8 cellular contexts compared by ENCODE assay signal in genomic region chr9:136849038-136849959, GRCh38. TPM values are rescaled to one million over a fixed set of nuclear protein-coding genes. Genes with fewer than 3 reads are reported as not detected.
DNase-seq lines count a peak whose midpoint lies in the region; ATAC-seq, FAIRE-seq and TF ChIP-seq lines count a peak whose summit lies in the region.

PHPT1 (plus strand) TSS chr9:136849409; CDS start chr9:136849431, 22 bp downstream.

- H2AFZ ChIP-seq in IMR-90 (replicated peaks; ENCODE audit: low read length, poor library complexity) (peak within 1 kb of the TSS; percentile 100), endothelial cell of umbilical vein (ENCODE audit: low read depth, low read length) (peak within 1 kb of the TSS; percentile 81)

- H3K9ac ChIP-seq in IMR-90 (ENCODE audit: low read depth, low read length) (peak within 1 kb of the TSS; percentile 95), endothelial cell of umbilical vein (replicated peaks; ENCODE audit: extremely low read depth, insufficient read depth, low read length) (peak within 1 kb of the TSS; percentile 46)

- 0% methylated on average over 9 of the region's 77 CpGs; no CpG with 5 or more reads in 1 of the 2 experiments for WGBS in IMR-90 (ENCODE audit: extremely low coverage in 2 of 2, insufficient read length in 1 of 2), 2 experiments

- H3K23ac ChIP-seq in IMR-90 (ENCODE audit: low read depth, low read length): peak within 1 kb of the TSS; percentile 100

- in situ Hi-C loops in IMR-90 (cut with MboI; ENCODE audit: low sequenced_read_pairs): no loop called here

- dilution Hi-C loops in IMR-90 (cut with HindIII; ENCODE audit: low sequenced_read_pairs, unreplicated experiment): no loop called here
- dilution Hi-C loops in endothelial cell of umbilical vein (cut with MboI; ENCODE audit: extremely low pct_ligation_motif_present, low sequenced_read_pairs): no loop called here

- peak within 1 kb of the TSS; percentile 77 for H2BK20ac ChIP-seq in IMR-90 (ENCODE audit: low read depth, low read length)

- H3K4me3 ChIP-seq in IMR-90 (ENCODE audit: insufficient read depth, low read depth, low read length): peak within 1 kb of the TSS; percentile 92
- H3K4me3 ChIP-seq in endothelial cell of umbilical vein (replicated peaks in 1 of 3; ENCODE audit: insufficient read depth in 1 of 3, low read depth in 1 of 3, low read length in 3 of 3): peak within 1 kb of the TSS; percentile 29 to 90 (median 54)

- peak within 1 kb of the TSS; percentile 100 for H2AK9ac ChIP-seq in IMR-90 (replicated peaks; ENCODE audit: low read depth, low read length, poor library complexity)

- H4K5ac ChIP-seq in IMR-90 (ENCODE audit: low read depth, low read length): peak within 1 kb of the TSS; percentile 87

- H3K4me2 ChIP-seq in IMR-90 (ENCODE audit: low read depth, low read length) (peak within 1 kb of the TSS; percentile 91), endothelial cell of umbilical vein (ENCODE audit: insufficient read depth, low read length) (peak within 1 kb of the TSS; percentile 60)

- CTCF ChIA-PET in IMR-90 (lab: Yijun Ruan, JAX) (no interaction called here), endothelial cell of umbilical vein (lab: Charles Lee) (interaction anchor here (0.6 kb wide), 1 partner anchor 61 kb away, joined by 3 read pairs; no protein-coding TSS in a partner anchor)

- BruUV-seq in IMR-90 (replicated peaks; lab: Mats Ljungman, UMichigan): no TSS peak
- TSS peak; percentile 40 for BruUV-seq in endothelial cell of umbilical vein (replicated peaks; lab: Mats Ljungman, UMichigan)

- peak within 1 kb of the TSS; percentile 99 for H4K91ac ChIP-seq in IMR-90 (ENCODE audit: insufficient read depth, low read depth, low read length)

- TF ChIP-seq RAD21 in IMR-90 (IDR thresholded peaks at IDR 0.05; ENCODE audit: low read length): no peak

- H2AK5ac ChIP-seq in IMR-90 (ENCODE audit: low read depth, low read length): peak within 1 kb of the TSS; percentile 99

- peaks cover 6% of the 10 kb centered on the region; the same call in 1 of the 2 replicates for H3K9me3 ChIP-seq in IMR-90 (ENCODE audit: control insufficient read depth, insufficient read depth, low read length)
- H3K9me3 ChIP-seq in endothelial cell of umbilical vein (replicated peaks; ENCODE audit: control insufficient read depth, insufficient read depth, low read length): no peaks in the 10 kb centered on the region

- FAIRE-seq in endothelial cell of umbilical vein (lab: Jason Lieb, UNC): peak; percentile 99

- no peaks in the 10 kb centered on the region for H3K9me1 ChIP-seq in IMR-90 (ENCODE audit: insufficient read depth, low read length)
- no peaks in the 10 kb centered on the region for H3K9me1 ChIP-seq in endothelial cell of umbilical vein (replicated peaks; ENCODE audit: control insufficient read depth, extremely low read depth, insufficient read depth, low read length)

- peak within 1 kb of the TSS; percentile 97 for H2BK5ac ChIP-seq in IMR-90 (ENCODE audit: low read depth, low read length, poor library complexity, severe bottlenecking)

- H4K20me1 ChIP-seq in IMR-90 (ENCODE audit: insufficient read depth, low read length): peaks cover 20% of the 10 kb centered on the region
- no peaks in the 10 kb centered on the region for H4K20me1 ChIP-seq in endothelial cell of umbilical vein (replicated peaks; ENCODE audit: control insufficient read depth, extremely low read depth, insufficient read depth, low read length)

- H4K8ac ChIP-seq in IMR-90 (ENCODE audit: low read depth in 2 of 2, low read length in 2 of 2): peak within 1 kb of the TSS; percentile 90 to 99

- peak; percentile 99 for DNase-seq in DMS 273 (lab: John Stamatoyannopoulos, UW; ENCODE audit: unreplicated experiment)
- DNase-seq in IMR-90: peak; percentile 99
- peak; percentile 99 for DNase-seq in OCI-M1 (lab: John Stamatoyannopoulos, UW)
- peak; percentile 94 for DNase-seq in activated T-cell treated with anti-CD3 and anti-CD28 coated beads for 24 hours (ENCODE audit: low read depth)
- peak; percentile 99 for DNase-seq in endothelial cell of umbilical vein (ENCODE audit: low read depth, low spot score)
- peak; percentile 99 for DNase-seq in midbrain (lab: John Stamatoyannopoulos, UW)
- peak; percentile 84 to 94 for DNase-seq in stimulated activated CD8-positive, alpha-beta memory T cell treated with anti-CD3 and anti-CD28 coated beads, Interleukin-2, amount 100 ng/mL, for 1 hour (ENCODE audit: low read depth in 2 of 2)

- H2BK15ac ChIP-seq in IMR-90 (ENCODE audit: low read depth, low read length): peak within 1 kb of the TSS; percentile 97; the same call in 1 of the 3 replicates

- no peak for TF ChIP-seq CTCF in IMR-90 (conservative IDR thresholded peaks at IDR 0.05; ENCODE audit: low read depth, low read length)
- TF ChIP-seq CTCF in endothelial cell of umbilical vein (IDR thresholded peaks at IDR 0.05; ENCODE audit: extremely low read depth in 1 of 2, insufficient read depth in 1 of 2, low read depth in 1 of 2, low read length in 2 of 2): no peak

- peak; percentile 89 for TF ChIP-seq POLR2A in IMR-90 (IDR thresholded peaks at IDR 0.05; ENCODE audit: low read depth, low read length)
- peak; percentile 97 for TF ChIP-seq POLR2A in endothelial cell of umbilical vein (IDR thresholded peaks at IDR 0.05; ENCODE audit: low read depth, low read length)

- peaks cover 20% of the 10 kb centered on the region for H3K27me3 ChIP-seq in IMR-90 (ENCODE audit: control insufficient read depth, insufficient read depth, low read length)
- H3K27me3 ChIP-seq in endothelial cell of umbilical vein (ENCODE audit: control insufficient read depth in 2 of 2, insufficient read depth in 2 of 2, low read length in 2 of 2): peaks cover 8 to 23% of the 10 kb centered on the region in 2 experiments

- H3K27ac ChIP-seq in IMR-90 (ENCODE audit: insufficient read depth, low read length) (peak within 1 kb of the TSS; percentile 97), endothelial cell of umbilical vein (ENCODE audit: insufficient read depth, low read depth, low read length) (no peak within 1 kb of the TSS)

- peak within 1 kb of the TSS; percentile 100 for H3K4ac ChIP-seq in IMR-90 (ENCODE audit: low read depth, low read length)

- intact Hi-C loops in IMR-90 (cut with micrococcal nuclease): loop anchor here (2.0 kb wide), 1 partner anchor 96 kb away; the partner anchor contains the start of genes C8G and FBXW5
- intact Hi-C loops in endothelial cell of umbilical vein (cut with micrococcal nuclease): loop anchor here (1.0 to 5.0 kb wide), 4 partner anchors 17 to 96 kb away; partner anchors contain the start of genes C8G, EDF1, FBXW5 and TMEM141

- H3K79me1 ChIP-seq in IMR-90 (ENCODE audit: low read depth in 1 of 2, low read length in 2 of 2): peaks cover 9 to 21% of the 10 kb centered on the region in 2 experiments; a peak in 2 of 4 replicates

- peak within 1 kb of the TSS; percentile 98 for H3K56ac ChIP-seq in IMR-90 (ENCODE audit: extremely low read depth, insufficient read depth, low read length)

- H2BK120ac ChIP-seq in IMR-90 (ENCODE audit: low read depth, low read length): peak within 1 kb of the TSS; percentile 97

- H3K18ac ChIP-seq in IMR-90 (ENCODE audit: low read depth, low read length): peak within 1 kb of the TSS; percentile 88

- POLR2A ChIA-PET in IMR-90 (lab: Charles Lee; ENCODE audit: unreplicated experiment): interaction anchor here (0.7 kb wide), 1 partner anchor 187 kb away, joined by 7 read pairs; no protein-coding TSS in a partner anchor
- POLR2A ChIA-PET in endothelial cell of umbilical vein (lab: Charles Lee): no interaction called here

- H3K4me1 ChIP-seq in IMR-90 (ENCODE audit: control insufficient read depth, insufficient read depth, low read length) (peaks cover 9% of the 10 kb centered on the region), endothelial cell of umbilical vein (ENCODE audit: control insufficient read depth, extremely low read depth, insufficient read depth, low read length) (peaks cover 10% of the 10 kb centered on the region)

- peak within 1 kb of the TSS; percentile 100 for H3K14ac ChIP-seq in IMR-90 (replicated peaks; ENCODE audit: low read depth, low read length)

- H3K79me2 ChIP-seq in endothelial cell of umbilical vein (ENCODE audit: control insufficient read depth, insufficient read depth, low read length): no peaks in the 10 kb centered on the region

- ATAC-seq in GM21528 (IDR thresholded peaks at IDR 0.05; ENCODE audit: low FRiP score, unreplicated experiment) (peak; percentile 68), IMR-90 (ENCODE audit: low read depth) (peak; percentile 84)

- peaks cover 14% of the 10 kb centered on the region; the same call in 1 of the 2 replicates for H3K36me3 ChIP-seq in IMR-90 (ENCODE audit: control insufficient read depth, insufficient read depth, low read length)
- H3K36me3 ChIP-seq in endothelial cell of umbilical vein (ENCODE audit: control insufficient read depth in 2 of 2, extremely low read depth in 1 of 2, insufficient read depth in 2 of 2, low read length in 2 of 2): no peaks in the 10 kb centered on the region

TF ChIP-seq in IMR-90, 13 proteins besides CTCF, POLR2A, EP300 and RAD21 (continues in another document):
- TF ChIP-seq CEBPB (IDR thresholded peaks at IDR 0.05; ENCODE audit: low read depth, low read length) (peak; percentile 89), CHD1 (IDR thresholded peaks at IDR 0.05; ENCODE audit: low read depth, low read length) (no peak), SMC3 (IDR thresholded peaks at IDR 0.05; ENCODE audit: low read depth, low read length) (no peak), NFE2L2 (IDR thresholded peaks at IDR 0.05; ENCODE audit: low read depth, low read length) (no peak), RCOR1 (IDR thresholded peaks at IDR 0.05; ENCODE audit: insufficient replicate concordance, low read length) (no peak)

TF ChIP-seq in endothelial cell of umbilical vein, 7 proteins besides CTCF, POLR2A, EP300 and RAD21 (continues in another document):
- no peak for TF ChIP-seq JUN (IDR thresholded peaks at IDR 0.05; ENCODE audit: borderline replicate concordance, insufficient read depth, insufficient read length, low read depth)
- TF ChIP-seq FOS (IDR thresholded peaks at IDR 0.05; ENCODE audit: borderline replicate concordance, insufficient read depth, low read length): no peak
- peak; percentile 97 for TF ChIP-seq POLR2AphosphoS5 (IDR thresholded peaks at IDR 0.05; ENCODE audit: insufficient read depth, low read depth, low read length)
- TF ChIP-seq EZH2 (IDR thresholded peaks at IDR 0.05; ENCODE audit: borderline replicate concordance, low read depth, low read length, severe bottlenecking): no peak

RNA-seq across cellular contexts. Expression of gene PHPT1, which starts in this region (rescaled TPM):
- total RNA-seq in IMR-90 (2012; rRNA removed) (70.3 and 79.8 TPM in 2 replicates), endothelial cell of umbilical vein (139 and 165 TPM in 2 replicates)
- polyA plus RNA-seq in IMR-90 (2012; rRNA removed) (214 and 338 TPM in 2 replicates), endothelial cell of umbilical vein (319 and 376 TPM in 2 replicates)
- 216 and 420 TPM in 2 replicates for polyA plus RNA-seq in IMR-90 (2012; cell fraction: cytosol; rRNA removed)
- 195 and 363 TPM in 2 replicates for polyA plus RNA-seq in IMR-90 (2012; cell fraction: nucleus; rRNA removed; ENCODE audit: low replicate concordance)
- 233 and 272 TPM in 2 replicates for polyA plus RNA-seq in endothelial cell of umbilical vein (2011; cell fraction: cytosol; rRNA removed)
- 126 and 144 TPM in 2 replicates for polyA plus RNA-seq in endothelial cell of umbilical vein (2011; cell fraction: nucleus; rRNA removed)
- polyA plus RNA-seq in endothelial cell of umbilical vein (2012): 78.8 and 146 TPM in 2 replicates
- 24.8 and 32.3 TPM in 2 replicates for polyA minus RNA-seq in endothelial cell of umbilical vein
- 51.2 TPM for polyA minus RNA-seq in endothelial cell of umbilical vein (2011; cell fraction: cytosol; rRNA and poly(A)+ RNA removed)
- 14.3 and 22.6 TPM in 2 replicates for polyA minus RNA-seq in endothelial cell of umbilical vein (2011; cell fraction: nucleus; rRNA and poly(A)+ RNA removed)
